Comparison of ENCODE assay signal across 1 cellular context in genomic region chr1:228348708-228349467, GRCh38.
TF ChIP-seq lines count a peak whose summit lies in the region.

No MANE protein-coding gene starts in this region.

TF ChIP-seq in GM12891, 5 proteins besides CTCF, POLR2A, EP300 and RAD21 (continued from another document):
- TF ChIP-seq POU2F2 (IDR thresholded peaks at IDR 0.05; ENCODE audit: low read depth, low read length) (no peak), POLR2AphosphoS5 (IDR thresholded peaks at IDR 0.05; ENCODE audit: low read depth, low read length) (no peak), SPI1 (IDR thresholded peaks at IDR 0.05; ENCODE audit: low read depth, low read length) (no peak), TAF1 (IDR thresholded peaks at IDR 0.05; ENCODE audit: low read depth, low read length) (no peak)
